22 cellular contexts compared by ENCODE assay signal in the genomic region with DNA sequence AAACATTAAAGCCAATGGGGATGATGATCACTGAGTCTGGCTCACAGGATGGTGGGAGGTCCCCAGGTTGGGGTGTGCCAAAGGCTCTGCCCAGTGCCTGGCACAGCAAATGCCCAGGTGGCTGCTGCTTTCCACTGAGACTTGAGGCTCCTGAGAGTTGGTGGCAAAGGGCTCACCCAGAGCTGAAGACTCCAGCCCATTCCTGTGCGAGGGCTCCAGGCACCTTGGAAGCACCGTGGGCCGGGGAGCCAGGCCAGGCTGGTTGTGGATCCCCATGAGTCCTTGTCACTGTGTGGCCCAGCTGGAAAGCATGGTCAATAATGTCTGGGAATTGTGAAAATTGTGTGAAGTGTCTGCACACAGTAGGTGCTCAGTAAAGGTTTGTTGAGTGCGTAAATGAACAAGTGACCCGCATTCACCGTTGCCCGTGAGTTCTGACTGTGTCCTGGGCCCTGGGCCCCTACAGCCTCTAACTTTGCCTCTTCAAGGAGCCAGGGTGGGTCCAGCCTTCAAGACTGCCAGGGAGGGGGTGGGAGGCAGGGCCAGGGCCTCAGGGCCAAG. TPM values are rescaled to one million over a fixed set of nuclear protein-coding genes. Genes with fewer than 3 reads are reported as not detected.
"Had no signal": no experiment of that assay in that cellular context is flagged by ENCODE, and none has a peak within 500 bp of the region (broad histone marks: within the 10 kb centered on the region; RNA-seq: fewer than 3 reads in every experiment).

No MANE protein-coding gene starts in this region.

- H3K27ac Mint-ChIP-seq: activated CD8-positive, alpha-beta T cell treated with anti-CD3 and anti-CD28 coated beads, Interleukin-2, amount 10 ng/mL, durations not matched to agents 7 days and 5 days; activated naive CD4-positive, alpha-beta T cell treated with anti-CD3 and anti-CD28 coated beads, Interleukin-2, amount 10 ng/mL, durations not matched to agents 7 days and 5 days; activated naive CD8-positive, alpha-beta T cell treated with anti-CD3 and anti-CD28 coated beads, Interleukin-2, amount 50 U/mL, for 24 hours; brain; nephron progenitor cell; progenitor cell of endocrine pancreas; stimulated activated naive CD8-positive, alpha-beta T cell treated with anti-CD3 and anti-CD28 coated beads, Interleukin-15, Interleukin-2, amounts not matched to agents 100 ng/mL and 50 ng/mL, for 24 hours had no signal

- H2AFZ ChIP-seq: hepatocyte had no signal

- H3K27me3 ChIP-seq: foreskin keratinocyte, hepatocyte, suprapubic skin, transverse colon had no signal

- H3K9me3 ChIP-seq: lower lobe of right lung, suprapubic skin, transverse colon had no signal

- FAIRE-seq: colon, islet of Langerhans had no signal

- DNase-seq: activated CD4-positive, alpha-beta T cell treated with anti-CD3 and anti-CD28 coated beads, Interleukin-2, amount 10 ng/mL, durations not matched to agents 7 days and 5 days; activated CD8-positive, alpha-beta T cell treated with anti-CD3 and anti-CD28 coated beads, Interleukin-2, amount 10 ng/mL, durations not matched to agents 7 days and 5 days; activated effector memory CD4-positive, alpha-beta T cell treated with Interleukin-2 at 50 U/mL for 16 hours; activated naive CD4-positive, alpha-beta T cell treated with anti-CD3 and anti-CD28 coated beads, Interleukin-2, amount 10 ng/mL, durations not matched to agents 7 days and 5 days; activated naive CD8-positive, alpha-beta T cell treated with anti-CD3 and anti-CD28 coated beads, Interleukin-2, amount 50 U/mL, for 24 hours; activated T-cell treated with anti-CD3 and anti-CD28 coated beads, Interleukin-2, amount 50 U/mL, for 4 hours; anterior cingulate cortex; central memory CD4-positive, alpha-beta T cell; dorsolateral prefrontal cortex; foreskin keratinocyte; lower lobe of right lung; nephron progenitor cell; T-helper 9 cell; transverse colon had no signal

- H3K9me3 Mint-ChIP-seq: activated CD4-positive, alpha-beta T cell treated with anti-CD3 and anti-CD28 coated beads, Interleukin-2, amount 10 ng/mL, durations not matched to agents 7 days and 5 days; activated naive CD4-positive, alpha-beta T cell treated with anti-CD3 and anti-CD28 coated beads, Interleukin-2, amount 10 ng/mL, durations not matched to agents 7 days and 5 days; activated naive CD8-positive, alpha-beta T cell treated with anti-CD3 and anti-CD28 coated beads, Interleukin-2, amount 50 U/mL, for 24 hours; activated T-cell treated with anti-CD3 and anti-CD28 coated beads, Interleukin-2, amount 50 U/mL, for 4 hours; brain; nephron progenitor cell; stimulated activated naive CD8-positive, alpha-beta T cell treated with anti-CD3 and anti-CD28 coated beads, Interleukin-15, Interleukin-2, amounts not matched to agents 100 ng/mL and 50 ng/mL, for 24 hours had no signal

- H3K4me3 Mint-ChIP-seq: activated CD8-positive, alpha-beta T cell treated with anti-CD3 and anti-CD28 coated beads, Interleukin-2, amount 10 ng/mL, durations not matched to agents 7 days and 5 days; activated naive CD4-positive, alpha-beta T cell treated with anti-CD3 and anti-CD28 coated beads, Interleukin-2, amount 10 ng/mL, durations not matched to agents 7 days and 5 days; activated naive CD8-positive, alpha-beta T cell treated with anti-CD3 and anti-CD28 coated beads, Interleukin-2, amount 50 U/mL, for 24 hours; activated T-cell treated with anti-CD3 and anti-CD28 coated beads, Interleukin-2, amount 50 U/mL, for 4 hours; nephron progenitor cell; stimulated activated naive CD8-positive, alpha-beta T cell treated with anti-CD3 and anti-CD28 coated beads, Interleukin-15, Interleukin-2, amounts not matched to agents 100 ng/mL and 50 ng/mL, for 24 hours had no signal

- H3K36me3 Mint-ChIP-seq: activated naive CD4-positive, alpha-beta T cell treated with anti-CD3 and anti-CD28 coated beads, Interleukin-2, amount 10 ng/mL, durations not matched to agents 7 days and 5 days; brain had no signal

- H3K27ac ChIP-seq: dorsolateral prefrontal cortex, epithelial cell of prostate, foreskin keratinocyte, hepatocyte, lower lobe of right lung, suprapubic skin, transverse colon had no signal

- H3K27me3 Mint-ChIP-seq: activated CD4-positive, alpha-beta T cell treated with anti-CD3 and anti-CD28 coated beads, Interleukin-2, amount 10 ng/mL, durations not matched to agents 7 days and 5 days; stimulated activated naive CD8-positive, alpha-beta T cell treated with anti-CD3 and anti-CD28 coated beads, Interleukin-15, Interleukin-2, amounts not matched to agents 100 ng/mL and 50 ng/mL, for 24 hours had no signal

- H3K79me2 ChIP-seq: hepatocyte had no signal

- H3K4me1 ChIP-seq: foreskin keratinocyte had no signal

- H3K4me3 ChIP-seq: dorsolateral prefrontal cortex, hepatocyte, lower lobe of right lung, suprapubic skin, transverse colon had no signal

- H3K4me2 ChIP-seq: hepatocyte had no signal

- H3K36me3 ChIP-seq: lower lobe of right lung, suprapubic skin, transverse colon had no signal

RNA-seq across cellular contexts. Expression of a gene that starts 3.4 kb away (rescaled TPM):
- total RNA-seq: activated CD8-positive, alpha-beta T cell treated with anti-CD3 and anti-CD28 coated beads, Interleukin-2, amount 10 ng/mL, durations not matched to agents 7 days and 5 days; foreskin keratinocyte; progenitor cell of endocrine pancreas had no signal
